In genomic region chr5:9396285-9396770, GRCh38 we compare ENCODE assay signal across 26 cellular contexts.
"Had no signal": no experiment of that assay in that cellular context is flagged by ENCODE, and none has a peak within 500 bp of the region (broad histone marks: within the 10 kb centered on the region; RNA-seq: fewer than 3 reads in every experiment).

No MANE protein-coding gene starts in this region.

- H3K4me3 Mint-ChIP-seq: naive thymus-derived CD4-positive, alpha-beta T cell; stimulated activated memory B cell treated with anti-CD40 and anti-IgM and Interleukin-4, amounts not matched to agents 10 μg/mL and 1 μg/mL and 100 μg/mL, for 72 hours; stimulated activated naive CD8-positive, alpha-beta T cell treated with anti-CD3 and anti-CD28 coated beads, Interleukin-15, Interleukin-2, amounts not matched to agents 100 ng/mL and 50 ng/mL, for 24 hours had no signal

- H3K27ac ChIP-seq: dorsolateral prefrontal cortex, epithelial cell of prostate, foreskin keratinocyte, gastroesophageal sphincter, heart left ventricle, hepatocyte, ovary, psoas muscle, sigmoid colon, spleen, thoracic aorta, tibial nerve had no signal

- DNase-seq: cerebellar nuclear complex; dorsolateral prefrontal cortex; effector CD4-positive, alpha-beta T cell; foreskin keratinocyte; heart left ventricle; kidney; mesendoderm; midbrain; naive thymus-derived CD4-positive, alpha-beta T cell; occipital lobe; ovary; posterior cingulate gyrus; psoas muscle; right cardiac atrium; sigmoid colon; spleen; stimulated activated CD4-positive, alpha-beta T cell treated with anti-CD3 and anti-CD28 coated beads, Interleukin-4, amount 100 ng/mL, for 4 hours had no signal

- H3K4me1 ChIP-seq: foreskin keratinocyte, gastroesophageal sphincter, psoas muscle, sigmoid colon, spleen, tibial nerve had no signal

- ATAC-seq: esophagus mucosa; foreskin keratinocyte; gastroesophageal sphincter; heart left ventricle; left lobe of liver; naive thymus-derived CD4-positive, alpha-beta T cell; psoas muscle; right cardiac atrium; stimulated activated memory B cell treated with anti-CD40 and anti-IgM and Interleukin-4, amounts not matched to agents 10 μg/mL and 1 μg/mL and 100 μg/mL, for 72 hours had no signal

- H3K4me1 Mint-ChIP-seq: naive thymus-derived CD4-positive, alpha-beta T cell; stimulated activated memory B cell treated with anti-CD40 and anti-IgM and Interleukin-4, amounts not matched to agents 10 μg/mL and 1 μg/mL and 100 μg/mL, for 72 hours had no signal

- H3K27ac Mint-ChIP-seq: naive thymus-derived CD4-positive, alpha-beta T cell; stimulated activated memory B cell treated with anti-CD40 and anti-IgM and Interleukin-4, amounts not matched to agents 10 μg/mL and 1 μg/mL and 100 μg/mL, for 72 hours; stimulated activated naive CD8-positive, alpha-beta T cell treated with anti-CD3 and anti-CD28 coated beads, Interleukin-15, Interleukin-2, amounts not matched to agents 100 ng/mL and 50 ng/mL, for 24 hours had no signal

- H3K27me3 Mint-ChIP-seq: naive thymus-derived CD4-positive, alpha-beta T cell; stimulated activated memory B cell treated with anti-CD40 and anti-IgM and Interleukin-4, amounts not matched to agents 10 μg/mL and 1 μg/mL and 100 μg/mL, for 72 hours; stimulated activated naive CD8-positive, alpha-beta T cell treated with anti-CD3 and anti-CD28 coated beads, Interleukin-15, Interleukin-2, amounts not matched to agents 100 ng/mL and 50 ng/mL, for 24 hours had no signal

- H3K27me3 ChIP-seq: dorsolateral prefrontal cortex, foreskin keratinocyte, gastroesophageal sphincter, heart left ventricle, hepatocyte, ovary, sigmoid colon, spleen, tibial nerve had no signal

- H3K36me3 Mint-ChIP-seq: stimulated activated memory B cell treated with anti-CD40 and anti-IgM and Interleukin-4, amounts not matched to agents 10 μg/mL and 1 μg/mL and 100 μg/mL, for 72 hours had no signal

- H3K9me3 ChIP-seq: gastroesophageal sphincter, ovary, psoas muscle, sigmoid colon, thoracic aorta, tibial nerve had no signal

- H3K4me3 ChIP-seq: dorsolateral prefrontal cortex, gastroesophageal sphincter, heart left ventricle, hepatocyte, ovary, psoas muscle, sigmoid colon, spleen, thoracic aorta, tibial nerve had no signal

- H3K36me3 ChIP-seq: gastroesophageal sphincter, heart left ventricle, ovary, sigmoid colon, spleen, thoracic aorta, tibial nerve had no signal
